ENCODE assay signal across 13 cellular contexts in genomic region chr3:158102660-158103085, GRCh38. TPM values are rescaled to one million over a fixed set of nuclear protein-coding genes. Genes with fewer than 3 reads are reported as not detected.
DNase-seq lines count a peak whose midpoint lies in the region; ATAC-seq, FAIRE-seq and TF ChIP-seq lines count a peak whose summit lies in the region.
"Had no signal": no experiment of that assay in that cellular context is flagged by ENCODE, and none has a peak within 500 bp of the region (broad histone marks: within the 10 kb centered on the region; RNA-seq: fewer than 3 reads in every experiment).

No MANE protein-coding gene starts in this region.

- H2AFZ ChIP-seq in mesenchymal stem cell (ENCODE audit: low read depth, low read length), result no peak overlapping the region

- H3K79me1 ChIP-seq in mesenchymal stem cell (replicated peaks; ENCODE audit: low read length, poor library complexity, severe bottlenecking), result no peaks in the 10 kb centered on the region

- DNase-seq in stimulated activated naive CD8-positive, alpha-beta T cell treated with anti-CD3 and anti-CD28 coated beads, Interleukin-15, Interleukin-2, amounts not matched to agents 100 U/mL and 50 U/mL, for 24 hours, result no peak
- DNase-seq in activated naive CD8-positive, alpha-beta T cell treated with anti-CD3 and anti-CD28 coated beads, Interleukin-2, amount 50 U/mL, for 24 hours, result no peak
- no peak for DNase-seq in mesenchymal stem cell
- no peak for DNase-seq in type B pancreatic cell (ENCODE audit: extremely low spot score, unreplicated experiment)
- DNase-seq in urothelium cell line (ENCODE audit: low spot score), result no peak
- no peak for DNase-seq in NK-92 treated with Interleukin-12 subunit alpha and Interleukin-12 subunit beta, amount 100 ng/mL, for 24 hours (lab: John Stamatoyannopoulos, UW)
- DNase-seq: activated naive CD4-positive, alpha-beta T cell; NCI-H2227 treated with DMSO at 0.1 percent for 48 hours had no signal

- H3K27ac ChIP-seq in mesenchymal stem cell (ENCODE audit: low read length, poor library complexity, severe bottlenecking), result no peak overlapping the region
- H3K27ac ChIP-seq: VCaP had no signal

- peaks cover 5% of the 10 kb centered on the region for H3K36me3 Mint-ChIP-seq in stimulated activated naive CD8-positive, alpha-beta T cell treated with anti-CD3 and anti-CD28 coated beads, Interleukin-15, Interleukin-2, amounts not matched to agents 100 ng/mL and 50 ng/mL, for 24 hours (ENCODE audit: low read depth)
- peaks cover 2% of the 10 kb centered on the region for H3K36me3 Mint-ChIP-seq in activated naive CD8-positive, alpha-beta T cell treated with anti-CD3 and anti-CD28 coated beads, Interleukin-2, amount 50 U/mL, for 24 hours (ENCODE audit: low read depth)
- H3K36me3 Mint-ChIP-seq in type B pancreatic cell, result no peaks in the 10 kb centered on the region

- H3K4me2 ChIP-seq in mesenchymal stem cell (ENCODE audit: low read length, poor library complexity, severe bottlenecking), result no peak overlapping the region

- H2BK15ac ChIP-seq in mesenchymal stem cell (ENCODE audit: low read depth, poor library complexity, severe bottlenecking), result no peak overlapping the region

- no peak overlapping the region for H2BK5ac ChIP-seq in mesenchymal stem cell (ENCODE audit: low read depth, low read length, poor library complexity, severe bottlenecking)

- H3K14ac ChIP-seq in mesenchymal stem cell (ENCODE audit: low read length in 2 of 2), result no peak overlapping the region

- no peak overlapping the region for H2AK5ac ChIP-seq in mesenchymal stem cell (ENCODE audit: low read length, severe bottlenecking)

- H3K36me3 ChIP-seq in mesenchymal stem cell (ENCODE audit: control insufficient read depth in 1 of 2, insufficient read depth in 2 of 2, low read depth in 1 of 2, low read length in 2 of 2), result peaks cover 0 to 43% of the 10 kb centered on the region in 2 experiments

- H3K27ac Mint-ChIP-seq in stimulated activated naive CD8-positive, alpha-beta T cell treated with anti-CD3 and anti-CD28 coated beads, Interleukin-15, Interleukin-2, amounts not matched to agents 100 ng/mL and 50 ng/mL, for 24 hours, result no peak overlapping the region
- H3K27ac Mint-ChIP-seq in activated naive CD8-positive, alpha-beta T cell treated with anti-CD3 and anti-CD28 coated beads, Interleukin-2, amount 50 U/mL, for 24 hours, result no peak overlapping the region
- peak overlapping the region; percentile 20 for H3K27ac Mint-ChIP-seq in type B pancreatic cell

- H3K23ac ChIP-seq in mesenchymal stem cell (ENCODE audit: low read length in 2 of 2), result no peak overlapping the region

- WGBS in mesenchymal stem cell, result 3% methylated on average over 25 of the region's 25 CpGs

- ATAC-seq in stimulated activated naive CD8-positive, alpha-beta T cell treated with anti-CD3 and anti-CD28 coated beads, Interleukin-15, Interleukin-2, amounts not matched to agents 100 U/mL and 50 U/mL, for 24 hours, result no peak
- no peak for ATAC-seq in activated naive CD8-positive, alpha-beta T cell treated with anti-CD3 and anti-CD28 coated beads, Interleukin-2, amount 50 U/mL, for 24 hours
- ATAC-seq in GM19395 (IDR thresholded peaks at IDR 0.05; ENCODE audit: unreplicated experiment), result no peak

- H3K9me3 ChIP-seq in mesenchymal stem cell (ENCODE audit: control insufficient read depth, low read length), result no peaks in the 10 kb centered on the region

- TF ChIP-seq CTCF in type B pancreatic cell (conservative IDR thresholded peaks at IDR 0.05), result no peak

- H2BK12ac ChIP-seq in mesenchymal stem cell (ENCODE audit: low read length in 2 of 2), result no peak overlapping the region

- peaks cover 38% of the 10 kb centered on the region for H3K4me1 ChIP-seq in mesenchymal stem cell (ENCODE audit: control insufficient read depth, insufficient read depth, low read depth, low read length)

- peak overlapping the region in 1 of 2 experiments; percentile 86 for H3K4me3 ChIP-seq in mesenchymal stem cell (ENCODE audit: insufficient read depth in 1 of 2, low read depth in 1 of 2, low read length in 2 of 2)

- no peak for FAIRE-seq in urothelium cell line (lab: Jason Lieb, UNC)

- no peak overlapping the region for H4K8ac ChIP-seq in mesenchymal stem cell (ENCODE audit: low read length)

- no peak overlapping the region for H4K91ac ChIP-seq in mesenchymal stem cell (ENCODE audit: low read length)

- no peak overlapping the region for H3K18ac ChIP-seq in mesenchymal stem cell (ENCODE audit: low read depth in 1 of 2, low read length in 2 of 2)

- peaks cover 51% of the 10 kb centered on the region for H3K4me1 Mint-ChIP-seq in stimulated activated naive CD8-positive, alpha-beta T cell treated with anti-CD3 and anti-CD28 coated beads, Interleukin-15, Interleukin-2, amounts not matched to agents 100 ng/mL and 50 ng/mL, for 24 hours (ENCODE audit: low read depth)
- peaks cover 51% of the 10 kb centered on the region for H3K4me1 Mint-ChIP-seq in activated naive CD8-positive, alpha-beta T cell treated with anti-CD3 and anti-CD28 coated beads, Interleukin-2, amount 50 U/mL, for 24 hours
- H3K4me1 Mint-ChIP-seq in type B pancreatic cell (ENCODE audit: unreplicated experiment), result peaks cover 38% of the 10 kb centered on the region

- H3K27me3 ChIP-seq in mesenchymal stem cell (ENCODE audit: control insufficient read depth in 1 of 2, insufficient read depth in 1 of 2, low read length in 2 of 2), result peaks cover 20 to 88% of the 10 kb centered on the region in 2 experiments

- peaks cover 92% of the 10 kb centered on the region for H3K27me3 Mint-ChIP-seq in stimulated activated naive CD8-positive, alpha-beta T cell treated with anti-CD3 and anti-CD28 coated beads, Interleukin-15, Interleukin-2, amounts not matched to agents 100 ng/mL and 50 ng/mL, for 24 hours
- H3K27me3 Mint-ChIP-seq in activated naive CD8-positive, alpha-beta T cell treated with anti-CD3 and anti-CD28 coated beads, Interleukin-2, amount 50 U/mL, for 24 hours, result peaks cover 94% of the 10 kb centered on the region
- H3K27me3 Mint-ChIP-seq in type B pancreatic cell, result peaks cover 97% of the 10 kb centered on the region

- peak overlapping the region; percentile 18 for H3K4me3 Mint-ChIP-seq in stimulated activated naive CD8-positive, alpha-beta T cell treated with anti-CD3 and anti-CD28 coated beads, Interleukin-15, Interleukin-2, amounts not matched to agents 100 ng/mL and 50 ng/mL, for 24 hours
- peak overlapping the region; percentile 7 for H3K4me3 Mint-ChIP-seq in activated naive CD8-positive, alpha-beta T cell treated with anti-CD3 and anti-CD28 coated beads, Interleukin-2, amount 50 U/mL, for 24 hours
- peak overlapping the region; percentile 69 for H3K4me3 Mint-ChIP-seq in type B pancreatic cell

- no peak overlapping the region for H3K4ac ChIP-seq in mesenchymal stem cell (ENCODE audit: low read depth in 1 of 2, low read length in 2 of 2)

- H2BK120ac ChIP-seq in mesenchymal stem cell (ENCODE audit: low read depth, low read length), result no peak overlapping the region

- no peaks in the 10 kb centered on the region for H3K9me3 Mint-ChIP-seq in stimulated activated naive CD8-positive, alpha-beta T cell treated with anti-CD3 and anti-CD28 coated beads, Interleukin-15, Interleukin-2, amounts not matched to agents 100 ng/mL and 50 ng/mL, for 24 hours
- H3K9me3 Mint-ChIP-seq in activated naive CD8-positive, alpha-beta T cell treated with anti-CD3 and anti-CD28 coated beads, Interleukin-2, amount 50 U/mL, for 24 hours, result no peaks in the 10 kb centered on the region
- H3K9me3 Mint-ChIP-seq in type B pancreatic cell, result no peaks in the 10 kb centered on the region

- H3K9ac ChIP-seq in mesenchymal stem cell (ENCODE audit: low read length), result peak overlapping the region; percentile 89

RNA-seq across cellular contexts. Expression of gene SHOX2, which starts 3.5 kb away (rescaled TPM):
- polyA plus RNA-seq in mesenchymal stem cell (2013, experiment 1 of 2), result not detected
- polyA plus RNA-seq in mesenchymal stem cell (2013, experiment 2 of 2), result 0.03 TPM
- 1.3 and 4.7 TPM in 2 replicates for total RNA-seq in type B pancreatic cell (ENCODE audit: low replicate concordance)
- total RNA-seq: dermis microvascular lymphatic vessel endothelial cell, glomerular endothelial cell had no signal

RNA-seq across cellular contexts. Expression of gene RSRC1, which starts 7.2 kb away (rescaled TPM):
- polyA plus RNA-seq in mesenchymal stem cell (2013, experiment 1 of 2), result 17.4 TPM
- polyA plus RNA-seq in mesenchymal stem cell (2013, experiment 2 of 2), result 16.5 TPM
- total RNA-seq in type B pancreatic cell (ENCODE audit: low replicate concordance), result 29.3 and 34.6 TPM in 2 replicates

Comparison
In these comparisons a context has a peak if more than half of its experiments do, and no peak if none do; other contexts are left out.
1. H3K4me3 Mint-ChIP-seq: peak in every context shown above with its lines; median percentile 69 in type B pancreatic cell; 18 in stimulated activated naive CD8-positive, alpha-beta T cell treated with anti-CD3 and anti-CD28 coated beads, Interleukin-15, Interleukin-2, amounts not matched to agents 100 ng/mL and 50 ng/mL, for 24 hours; 7 in activated naive CD8-positive, alpha-beta T cell treated with anti-CD3 and anti-CD28 coated beads, Interleukin-2, amount 50 U/mL, for 24 hours.